In genomic region chr6:153024401-153025017, GRCh38 we compare ENCODE assay signal across 8 cellular contexts. TPM values are rescaled to one million over a fixed set of nuclear protein-coding genes. Genes with fewer than 3 reads are reported as not detected.
DNase-seq lines count a peak whose midpoint lies in the region; ATAC-seq and TF ChIP-seq lines count a peak whose summit lies in the region.

No MANE protein-coding gene starts in this region.

- CTCF ChIA-PET in Panc1 (lab: Charles Lee), result interaction anchor here (0.7 kb wide), 1 partner anchor 936 kb away, joined by 6 read pairs; no protein-coding TSS in a partner anchor

- ATAC-seq in GM21786 (IDR thresholded peaks at IDR 0.05; ENCODE audit: unreplicated experiment) (peak; percentile 99), Panc1 (peak; percentile 99)

- no peak overlapping the region for H2BK120ac ChIP-seq in trophoblast cell (ENCODE audit: insufficient read depth, low read length, poor library complexity)

- POLR2A ChIA-PET in Panc1 (lab: Charles Lee), result no interaction called here

- no peak overlapping the region for H3K4me2 ChIP-seq in trophoblast cell (ENCODE audit: low read length)

- no peak overlapping the region for H3K27ac ChIP-seq in Panc1 (ENCODE audit: low read length)
- no peak overlapping the region for H3K27ac ChIP-seq in trophoblast cell (ENCODE audit: low read depth, low read length)

- no peak overlapping the region for H2BK5ac ChIP-seq in trophoblast cell (ENCODE audit: low read depth, low read length, poor library complexity)

- intact Hi-C loops in Panc1 (cut with micrococcal nuclease; ENCODE audit: unreplicated experiment), result loop anchor here (5.0 kb wide), 1 partner anchor 162 kb away; no protein-coding TSS in a partner anchor

- no peak overlapping the region for H4K8ac ChIP-seq in trophoblast cell (ENCODE audit: low read depth, low read length)

- no CpG with 5 or more reads among the region's 4 CpGs for WGBS in trophoblast cell (ENCODE audit: extremely low coverage, insufficient coverage, insufficient read length)

- DNase-seq in NCI-H2029 (lab: John Stamatoyannopoulos, UW) (peak; percentile 7), NCI-H2029 treated with DMSO at 0.1 percent for 48 hours (lab: John Stamatoyannopoulos, UW) (no peak), HUDEP-2 (lab: John Stamatoyannopoulos, UW; ENCODE audit: unreplicated experiment in 76 of 76) (peak in 49 of 76 experiments; percentile 9 to 80 (median 53)), Panc1 (ENCODE audit: low read depth, low spot score) (peak; percentile 45), glomerular endothelial cell (ENCODE audit: extremely low read depth, low read depth, low spot score) (peak; percentile 51), trophoblast cell (peak; percentile 46 to 89)
- DNase-seq in activated effector memory CD4-positive, alpha-beta T cell treated with anti-CD3 and anti-CD28 coated beads, Interleukin-2, amount 50 U/mL, for 16 hours, result peak; percentile 63

- no peaks in the 10 kb centered on the region for H3K79me1 ChIP-seq in trophoblast cell (ENCODE audit: low read length)

- H3K9me3 ChIP-seq in Panc1 (ENCODE audit: control insufficient read depth, insufficient read depth, low read depth, low read length), result no peaks in the 10 kb centered on the region
- H3K9me3 ChIP-seq in trophoblast cell (ENCODE audit: insufficient read depth, low read depth, low read length), result no peaks in the 10 kb centered on the region

- H3K4me3 ChIP-seq in Panc1 (ENCODE audit: low read depth in 2 of 2, low read length in 2 of 2) (no peak overlapping the region), trophoblast cell (ENCODE audit: low read depth, low read length) (no peak overlapping the region)

- in situ Hi-C loops in Panc1 (cut with HindIII; ENCODE audit: low pct_unique_long_range_greater_than_20kb, low sequenced_read_pairs), result no loop called here

- H3K36me3 ChIP-seq in Panc1 (ENCODE audit: control insufficient read depth, insufficient read depth, low read length) (no peaks in the 10 kb centered on the region), trophoblast cell (ENCODE audit: control insufficient read depth in 1 of 2, insufficient read depth in 2 of 2, low read length in 2 of 2) (no peaks in the 10 kb centered on the region)

- H3K4ac ChIP-seq in trophoblast cell (ENCODE audit: low read depth, low read length), result no peak overlapping the region

- peak; percentile 84 for TF ChIP-seq CTCF in Panc1 (IDR thresholded peaks at IDR 0.05)

- no peak overlapping the region for H2AFZ ChIP-seq in trophoblast cell (ENCODE audit: insufficient read depth, low read length, poor library complexity)

- H2BK12ac ChIP-seq in trophoblast cell (ENCODE audit: low read length), result no peak overlapping the region

- H3K23ac ChIP-seq in trophoblast cell (ENCODE audit: low read length), result no peak overlapping the region

- H3K79me2 ChIP-seq in trophoblast cell (ENCODE audit: control insufficient read depth, insufficient read depth, low read length, poor library complexity), result no peaks in the 10 kb centered on the region

- no peak overlapping the region for H3K18ac ChIP-seq in trophoblast cell (ENCODE audit: low read length)

- H3K27me3 ChIP-seq in Panc1 (ENCODE audit: control insufficient read depth, insufficient read depth, low read length) (no peaks in the 10 kb centered on the region), trophoblast cell (ENCODE audit: insufficient read depth, low read length) (no peaks in the 10 kb centered on the region)

- H4K91ac ChIP-seq in trophoblast cell (ENCODE audit: low read depth, low read length), result no peak overlapping the region

- no peak overlapping the region for H4K12ac ChIP-seq in trophoblast cell (ENCODE audit: low read depth, low read length)

- no peak overlapping the region for H3K9ac ChIP-seq in trophoblast cell (ENCODE audit: low read length)

- BruUV-seq in Panc1 (replicated peaks; lab: Mats Ljungman, UMichigan), result no TSS peak

- H2AK5ac ChIP-seq in trophoblast cell (ENCODE audit: low read length), result no peak overlapping the region

- no peak overlapping the region for H3K14ac ChIP-seq in trophoblast cell (ENCODE audit: low read length)

- H3K4me1 ChIP-seq in Panc1 (ENCODE audit: control insufficient read depth, insufficient read depth, low read length), result no peaks in the 10 kb centered on the region
- H3K4me1 ChIP-seq in trophoblast cell (ENCODE audit: control insufficient read depth in 1 of 2, insufficient read depth in 2 of 2, low read length in 2 of 2), result no peaks in the 10 kb centered on the region

RNA-seq across cellular contexts. Expression of gene MTRF1L, which starts 22.0 kb away (rescaled TPM):
- total RNA-seq in Panc1 (2021; ENCODE audit: unreplicated experiment) (22.7 TPM), glomerular endothelial cell (20.2 and 29.4 TPM in 2 replicates)
- 10.5 TPM for polyA plus RNA-seq in Panc1 (2012; ENCODE audit: insufficient read length)
- polyA plus RNA-seq in trophoblast cell (2013), result 13.4 and 13.6 TPM in 2 replicates

RNA-seq across cellular contexts. Expression of gene FBXO5, which starts 41.7 kb away (rescaled TPM):
- total RNA-seq in Panc1 (2021; ENCODE audit: unreplicated experiment) (33.6 TPM), glomerular endothelial cell (2.8 and 10.2 TPM in 2 replicates)
- 7.0 TPM for polyA plus RNA-seq in Panc1 (2012; ENCODE audit: insufficient read length)
- polyA plus RNA-seq in trophoblast cell (2013), result 15.0 and 15.4 TPM in 2 replicates
